Comparison of ENCODE assay signal across 1 cellular context in genomic region chr16:25033852-25034251, GRCh38.
TF ChIP-seq lines count a peak whose summit lies in the region.

No MANE protein-coding gene starts in this region.

TF ChIP-seq in SK-N-SH, 30 proteins besides CTCF, POLR2A, EP300 and RAD21 (continued from another document):
- TF ChIP-seq REST (IDR thresholded peaks at IDR 0.05; ENCODE audit: low read depth, low read length): no peak
- TF ChIP-seq NFIC (IDR thresholded peaks at IDR 0.05; ENCODE audit: borderline replicate concordance): no peak
- TF ChIP-seq CHD2 (IDR thresholded peaks at IDR 0.05; ENCODE audit: low read length, partially characterized antibody): no peak
- no peak for TF ChIP-seq ELF1 (IDR thresholded peaks at IDR 0.05)
- TF ChIP-seq RXRA (IDR thresholded peaks at IDR 0.05; ENCODE audit: borderline replicate concordance, low read depth): no peak
- TF ChIP-seq SMC3 (IDR thresholded peaks at IDR 0.05; ENCODE audit: low read depth, low read length): no peak
- TF ChIP-seq TCF12 (IDR thresholded peaks at IDR 0.05): peak; percentile 10; the same call in 1 of the 2 replicates
- TF ChIP-seq, protein P1, sequence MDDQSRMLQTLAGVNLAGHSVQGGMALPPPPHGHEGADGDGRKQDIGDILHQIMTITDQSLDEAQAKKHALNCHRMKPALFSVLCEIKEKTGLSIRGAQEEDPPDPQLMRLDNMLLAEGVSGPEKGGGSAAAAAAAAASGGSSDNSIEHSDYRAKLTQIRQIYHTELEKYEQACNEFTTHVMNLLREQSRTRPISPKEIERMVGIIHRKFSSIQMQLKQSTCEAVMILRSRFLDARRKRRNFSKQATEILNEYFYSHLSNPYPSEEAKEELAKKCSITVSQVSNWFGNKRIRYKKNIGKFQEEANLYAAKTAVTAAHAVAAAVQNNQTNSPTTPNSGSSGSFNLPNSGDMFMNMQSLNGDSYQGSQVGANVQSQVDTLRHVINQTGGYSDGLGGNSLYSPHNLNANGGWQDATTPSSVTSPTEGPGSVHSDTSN (IDR thresholded peaks at IDR 0.05): 0 out of 2 replicates have a peak, but pooled peaks have one; percentile 6
- TF ChIP-seq FOSL2 (IDR thresholded peaks at IDR 0.05; ENCODE audit: borderline replicate concordance, low read depth): peak; percentile 47; the same call in 1 of the 2 replicates
TF ChIP-seq in SK-N-SH: peak in this region for 4.
